ENCODE assay signal across 19 cellular contexts in the genomic region with DNA sequence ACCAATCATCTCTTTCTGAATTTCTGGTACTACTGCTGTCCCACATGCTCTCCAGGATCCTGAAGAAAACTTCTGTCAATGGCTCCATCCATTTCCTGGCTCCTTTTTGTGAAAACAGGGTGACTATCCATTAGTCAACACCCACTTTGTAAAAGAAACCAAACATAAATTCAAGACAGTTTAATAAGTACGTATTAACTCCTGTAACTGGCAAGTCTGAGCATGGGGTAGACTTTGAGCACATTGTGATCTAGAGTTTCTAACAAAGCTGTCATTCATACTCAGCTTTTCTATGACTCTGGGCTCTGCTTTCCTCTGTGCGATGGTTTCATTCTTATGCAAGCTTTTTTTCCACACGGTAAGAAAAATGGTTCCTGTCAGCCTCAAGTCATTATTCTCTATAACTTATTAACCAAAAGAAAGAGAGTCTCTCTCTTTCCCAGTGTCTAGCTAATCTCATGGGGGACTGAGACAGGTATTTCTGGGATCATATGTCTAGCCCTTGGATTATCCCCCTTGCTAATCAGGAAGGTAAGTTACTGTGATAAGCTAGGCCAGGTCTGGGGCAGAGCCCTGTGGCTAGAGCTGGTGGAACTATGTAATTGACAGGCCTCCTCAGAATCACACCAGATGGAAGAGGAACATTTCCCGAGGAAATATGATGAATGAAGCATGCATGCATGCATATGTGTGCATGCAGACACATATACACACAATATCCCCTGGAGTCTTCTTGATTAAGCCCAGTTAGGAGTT.
"Had no signal": no experiment of that assay in that cellular context is flagged by ENCODE, and none has a peak within 500 bp of the region (broad histone marks: within the 10 kb centered on the region; RNA-seq: fewer than 3 reads in every experiment).

No MANE protein-coding gene starts in this region.

- H3K4me3 Mint-ChIP-seq: immature natural killer cell; neural progenitor cell; stimulated activated naive B cell treated with anti-CD40 and anti-IgM and Interleukin-4, amounts not matched to agents 10 μg/mL and 1 μg/mL and 100 μg/mL, for 72 hours; T-cell had no signal

- H3K27ac Mint-ChIP-seq: immature natural killer cell; neural progenitor cell; stimulated activated naive B cell treated with anti-CD40 and anti-IgM and Interleukin-4, amounts not matched to agents 10 μg/mL and 1 μg/mL and 100 μg/mL, for 72 hours; T-cell had no signal

- H3K27me3 Mint-ChIP-seq: stimulated activated naive B cell treated with anti-CD40 and anti-IgM and Interleukin-4, amounts not matched to agents 10 μg/mL and 1 μg/mL and 100 μg/mL, for 72 hours; T-cell had no signal

- H3K36me3 Mint-ChIP-seq: neural progenitor cell; stimulated activated naive B cell treated with anti-CD40 and anti-IgM and Interleukin-4, amounts not matched to agents 10 μg/mL and 1 μg/mL and 100 μg/mL, for 72 hours; T-cell had no signal

- H3K9me3 ChIP-seq: esophagus squamous epithelium, ovary, tibial artery, uterus had no signal

- H3K4me1 ChIP-seq: neural progenitor cell, tibial artery, uterus had no signal

- H3K4me3 ChIP-seq: esophagus squamous epithelium, lung, neural progenitor cell, ovary, skin epidermis, tibial artery, uterus had no signal

- H3K27me3 ChIP-seq: esophagus squamous epithelium, neural progenitor cell, ovary, tibial artery, uterus had no signal

- H3K4me1 Mint-ChIP-seq: immature natural killer cell, neural progenitor cell, T-cell had no signal

- H3K27ac ChIP-seq: neural progenitor cell, ovary, skin epidermis, tibial artery, uterus had no signal

- H3K9me3 Mint-ChIP-seq: neural progenitor cell; stimulated activated naive B cell treated with anti-CD40 and anti-IgM and Interleukin-4, amounts not matched to agents 10 μg/mL and 1 μg/mL and 100 μg/mL, for 72 hours; T-cell had no signal

- H3K36me3 ChIP-seq: esophagus squamous epithelium, neural progenitor cell, ovary, tibial artery, uterus had no signal

- ATAC-seq: left colon; stimulated activated naive B cell treated with anti-CD40 and anti-IgM and Interleukin-4, amounts not matched to agents 10 μg/mL and 1 μg/mL and 100 μg/mL, for 72 hours; T-cell had no signal

- DNase-seq: activated CD4-positive, alpha-beta T cell treated with anti-CD3 and anti-CD28 coated beads for 1 hour; activated CD4-positive, alpha-beta T cell treated with anti-CD3 and anti-CD28 coated beads, Interleukin-2, amount 50 U/mL, for 4 hours; activated naive CD4-positive, alpha-beta T cell; activated T-cell treated with anti-CD3 and anti-CD28 coated beads for 4 hours; aorta; esophagus squamous epithelium; immature natural killer cell; left colon; ovary; stimulated activated CD4-positive, alpha-beta T cell treated with anti-CD3 and anti-CD28 coated beads, Interleukin-15, amount 100 ng/mL, for 24 hours; stimulated activated CD4-positive, alpha-beta T cell treated with anti-CD3 and anti-CD28 coated beads, Interleukin-4, amount 100 ng/mL, for 1 hour; stimulated activated naive B cell treated with anti-CD40 and anti-IgM and Interleukin-4, amounts not matched to agents 10 μg/mL and 1 μg/mL and 100 μg/mL, for 72 hours; T-cell; T-helper 9 cell; tibial artery; uterus had no signal
